In the genomic region with DNA sequence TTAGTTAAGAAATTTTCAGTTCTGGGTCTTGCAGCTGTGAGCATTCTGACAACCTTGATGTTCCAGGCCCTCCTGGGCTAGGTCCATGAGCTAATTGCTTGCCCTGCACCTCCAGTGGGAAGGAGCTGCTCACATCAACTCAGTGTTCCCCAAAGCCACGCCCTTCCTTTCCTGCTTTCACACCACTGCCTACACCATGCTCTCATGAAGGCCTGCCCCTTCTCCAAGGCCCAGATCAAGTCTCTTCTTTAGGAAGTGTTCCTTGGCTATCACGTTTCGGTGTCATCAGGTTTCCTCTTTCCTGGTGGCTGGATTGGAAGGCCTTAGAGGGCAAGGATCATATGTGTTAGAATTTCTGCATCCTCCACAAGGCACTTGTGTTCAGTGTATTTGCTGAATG, we compare ENCODE assay signal across 16 cellular contexts. TPM values are rescaled to one million over a fixed set of nuclear protein-coding genes. Genes with fewer than 3 reads are reported as not detected.
A peak's percentile ranks its signal among the peaks of the same experiment; 100 is the strongest.
DNase-seq lines count a peak whose midpoint lies in the region; ATAC-seq, FAIRE-seq and TF ChIP-seq lines count a peak whose summit lies in the region.
"Had no signal": no experiment of that assay in that cellular context is flagged by ENCODE, and none has a peak within 500 bp of the region (broad histone marks: within the 10 kb centered on the region; RNA-seq: fewer than 3 reads in every experiment).

No MANE protein-coding gene starts in this region.

- no peak overlapping the region for H3K4me2 ChIP-seq in HepG2 (ENCODE audit: low read depth, low read length)

- no peaks in the 10 kb centered on the region for H3K9me3 ChIP-seq in HepG2 (ENCODE audit: low read length)
- H3K9me3 ChIP-seq: SJSA1 had no signal

- 91% methylated on average over 3 of the region's 3 CpGs for WGBS in HepG2 (ENCODE audit: low lambda C conversion rate)

- peaks cover 0 to 7% of the 10 kb centered on the region in 2 donors for H3K9me3 Mint-ChIP-seq in activated naive CD4-positive, alpha-beta T cell treated with anti-CD3 and anti-CD28 coated beads, Interleukin-2, amount 50 U/mL, for 72 hours

- H3K4me1 ChIP-seq in HepG2 (ENCODE audit: insufficient read depth, low read length), result peaks cover 10% of the 10 kb centered on the region

- TF ChIP-seq RAD21 in HepG2 (CRISPR knock-in tag; IDR thresholded peaks at IDR 0.05), result no peak

- no peak for ATAC-seq in activated naive CD4-positive, alpha-beta T cell treated with anti-CD3 and anti-CD28 coated beads, Interleukin-2, amount 50 U/mL, for 72 hours
- peak; percentile 11; the same call in 2 of the 3 replicates for ATAC-seq in HepG2

- no peak for FAIRE-seq in HepG2 (lab: Jason Lieb, UNC)
- FAIRE-seq: H54 had no signal

- in situ Hi-C loops in HepG2 (cut with HindIII; ENCODE audit: extremely low pct_ligation_motif_present, low pct_unique_long_range_greater_than_20kb), result no loop called here

- TF ChIP-seq EP300 in HepG2 (IDR thresholded peaks at IDR 0.05; ENCODE audit: low read depth in 2 of 2, low read length in 2 of 2), result no peak
- no peak for TF ChIP-seq EP300 in HepG2 (CRISPR knock-in tag; IDR thresholded peaks at IDR 0.05; ENCODE audit: borderline replicate concordance)

- no peak overlapping the region for H3K4me3 ChIP-seq in HepG2 (replicated peaks in 1 of 3; ENCODE audit: insufficient read depth in 1 of 3, low read depth in 2 of 3, low read length in 3 of 3)
- H3K4me3 ChIP-seq: SJSA1 had no signal

- H3K79me2 ChIP-seq in HepG2 (ENCODE audit: insufficient read depth, low read length), result no peaks in the 10 kb centered on the region

- peaks cover under 1 to 24% of the 10 kb centered on the region in 2 donors for H3K36me3 Mint-ChIP-seq in activated naive CD4-positive, alpha-beta T cell treated with anti-CD3 and anti-CD28 coated beads, Interleukin-2, amount 50 U/mL, for 72 hours

- CTCF ChIA-PET in HepG2 (lab: Yijun Ruan, JAX; ENCODE audit: low intra/inter-chr PET ratio, low total read pairs), result no interaction called here

- no TSS peak for BruUV-seq in HepG2 (replicated peaks; lab: Mats Ljungman, UMichigan)

- no peak for DNase-seq in activated naive CD4-positive, alpha-beta T cell treated with anti-CD3 and anti-CD28 coated beads, Interleukin-2, amount 50 U/mL, for 72 hours (ENCODE audit: low spot score in 2 of 2)
- no peak for DNase-seq in activated naive CD4-positive, alpha-beta T cell (lab: John Stamatoyannopoulos, UW)
- peak; percentile 39 for DNase-seq in UCSD-AML1 (lab: John Stamatoyannopoulos, UW; ENCODE audit: unreplicated experiment)
- no peak for DNase-seq in HepG2 (ENCODE audit: low spot score)
- DNase-seq in erythroblast (lab: John Stamatoyannopoulos, UW), result no peak
- DNase-seq in effector CD8-positive, alpha-beta T cell (lab: John Stamatoyannopoulos, UW), result no peak
- DNase-seq in foreskin melanocyte, result no peak
- no peak for DNase-seq in COLO668 (lab: John Stamatoyannopoulos, UW; ENCODE audit: unreplicated experiment)
- DNase-seq: activated CD4-positive, CD25-positive, alpha-beta regulatory T cell treated with anti-CD3 and anti-CD28 coated beads, Interleukin-2, amount 50 U/mL, for 72 hours; activated naive CD4-positive, alpha-beta T cell treated with Interleukin-2 at 50 U/mL for 16 hours; central memory CD4-positive, alpha-beta T cell; mesenchymal stem cell; NCI-H1694; posterior cingulate gyrus had no signal

- TF ChIP-seq POLR2A in HepG2 (IDR thresholded peaks at IDR 0.05; ENCODE audit: insufficient read depth in 1 of 2, low read depth in 2 of 2, low read length in 2 of 2) (no peak), erythroblast (IDR thresholded peaks at IDR 0.05; ENCODE audit: low read length) (no peak)

- H3K27me3 ChIP-seq in HepG2 (ENCODE audit: control insufficient read depth in 1 of 2, insufficient read depth in 2 of 2, low read length in 2 of 2), result no peaks in the 10 kb centered on the region
- H3K27me3 ChIP-seq: SJSA1 had no signal

- peaks cover 0 to 2% of the 10 kb centered on the region in 2 experiments; a peak in 3 of 5 replicates for H3K36me3 ChIP-seq in HepG2 (replicated peaks in 1 of 2; ENCODE audit: control insufficient read depth in 1 of 2, insufficient read depth in 2 of 2, low read length in 2 of 2)

- peak overlapping the region; percentile 69 to 70 for H3K27ac Mint-ChIP-seq in activated naive CD4-positive, alpha-beta T cell treated with anti-CD3 and anti-CD28 coated beads, Interleukin-2, amount 50 U/mL, for 72 hours

- POLR2A ChIA-PET in HepG2 (lab: Yijun Ruan, JAX), result interaction anchor here (1.6 to 3.9 kb wide), 2 partner anchors 13 to 19 kb away, joined by 3 to 19 read pairs; partner anchors contain the start of genes CIAO1 and TMEM127

- no peaks in the 10 kb centered on the region for H4K20me1 ChIP-seq in HepG2 (ENCODE audit: insufficient read depth, low read length)

- H2AFZ ChIP-seq in HepG2 (ENCODE audit: low read length), result no peak overlapping the region

- H3K9ac ChIP-seq in HepG2 (ENCODE audit: insufficient read depth, low read depth, low read length), result no peak overlapping the region

- H3K27ac ChIP-seq in HepG2 (ENCODE audit: extremely low read length, insufficient read depth, low read length), result no peak overlapping the region
- H3K27ac ChIP-seq: SJSA1 had no signal

- TF ChIP-seq CTCF in HepG2 (CRISPR knock-in tag; IDR thresholded peaks at IDR 0.05), result no peak

- intact Hi-C loops in HepG2 (cut with micrococcal nuclease; ENCODE audit: unreplicated experiment), result no loop called here

RNA-seq across cellular contexts. Expression of gene TMEM127, which starts 18.8 kb away (rescaled TPM):
- 10 to 100 TPM; 16.5 to 17.6 TPM for total RNA-seq in activated naive CD4-positive, alpha-beta T cell treated with anti-CD3 and anti-CD28 coated beads, Interleukin-2, amount 50 U/mL, for 72 hours
- total RNA-seq in HepG2 (2016; rRNA removed; fragmentation: Illumina TruSeq; extraction: Trizol), result 15.7 and 21.5 TPM in 2 replicates
- 1.6 and 1.7 TPM in 2 replicates for total RNA-seq in HepG2 (2016; cell fraction: cytosol; rRNA removed; fragmentation: Illumina TruSeq; extraction: Trizol; ENCODE audit: low read depth)
- 13.2 and 21.0 TPM in 2 replicates for total RNA-seq in HepG2 (2016; cell fraction: insoluble cytoplasmic fraction; rRNA removed; fragmentation: Illumina TruSeq; extraction: Trizol)
- 7.2 and 9.0 TPM in 2 replicates for total RNA-seq in HepG2 (2016; cell fraction: membrane; rRNA removed; fragmentation: Illumina TruSeq; extraction: Trizol)
- total RNA-seq in HepG2 (2016; cell fraction: nucleus; rRNA removed; fragmentation: Illumina TruSeq; extraction: Trizol), result 18.7 and 20.0 TPM in 2 replicates
- polyA plus RNA-seq in HepG2 (2011; rRNA removed), result 33.9 and 45.2 TPM in 2 replicates
- polyA plus RNA-seq in HepG2 (2011; cell fraction: cytosol; rRNA removed), result 24.6 and 25.3 TPM in 2 replicates
- 23.8 and 26.6 TPM in 2 replicates for polyA plus RNA-seq in HepG2 (2011; cell fraction: nucleus; rRNA removed)
- 18.5 and 22.4 TPM in 2 replicates for polyA plus RNA-seq in HepG2 (2012)
- polyA plus RNA-seq in HepG2 (2016; cell fraction: cytosol; fragmentation: Illumina TruSeq; extraction: Trizol; ENCODE audit: low read depth), result 1.5 and 1.9 TPM in 2 replicates
- polyA plus RNA-seq in HepG2 (2016; cell fraction: insoluble cytoplasmic fraction; fragmentation: Illumina TruSeq; extraction: Trizol; ENCODE audit: low read depth), result 13.9 and 16.7 TPM in 2 replicates
- polyA plus RNA-seq in HepG2 (2016; cell fraction: membrane; fragmentation: Illumina TruSeq; extraction: Trizol; ENCODE audit: low read depth), result 5.0 and 5.8 TPM in 2 replicates
- polyA plus RNA-seq in HepG2 (2016; cell fraction: nucleus; fragmentation: Illumina TruSeq; extraction: Trizol; ENCODE audit: insufficient read depth, low read depth), result 26.4 and 31.8 TPM in 2 replicates
- polyA minus RNA-seq in HepG2 (2011; rRNA and poly(A)+ RNA removed; ENCODE audit: low replicate concordance), result 75.3 and 118 TPM in 2 replicates
- polyA minus RNA-seq in HepG2 (2011; cell fraction: cytosol; rRNA and poly(A)+ RNA removed), result 16.4 and 21.8 TPM in 2 replicates
- polyA minus RNA-seq in HepG2 (2011; cell fraction: nucleus; rRNA and poly(A)+ RNA removed), result 26.3 and 29.3 TPM in 2 replicates

RNA-seq across cellular contexts. Expression of gene CIAO1, which starts 19.0 kb away (rescaled TPM):
- 10 to 100 TPM; 71.5 to 82.9 TPM for total RNA-seq in activated naive CD4-positive, alpha-beta T cell treated with anti-CD3 and anti-CD28 coated beads, Interleukin-2, amount 50 U/mL, for 72 hours
- total RNA-seq in HepG2 (2016; rRNA removed; fragmentation: Illumina TruSeq; extraction: Trizol), result 99.3 and 118 TPM in 2 replicates
- 14.9 and 15.6 TPM in 2 replicates for total RNA-seq in HepG2 (2016; cell fraction: cytosol; rRNA removed; fragmentation: Illumina TruSeq; extraction: Trizol; ENCODE audit: low read depth)
- total RNA-seq in HepG2 (2016; cell fraction: insoluble cytoplasmic fraction; rRNA removed; fragmentation: Illumina TruSeq; extraction: Trizol), result 102 and 121 TPM in 2 replicates
- 38.1 and 39.7 TPM in 2 replicates for total RNA-seq in HepG2 (2016; cell fraction: membrane; rRNA removed; fragmentation: Illumina TruSeq; extraction: Trizol)
- total RNA-seq in HepG2 (2016; cell fraction: nucleus; rRNA removed; fragmentation: Illumina TruSeq; extraction: Trizol), result 61.9 and 65.1 TPM in 2 replicates
- polyA plus RNA-seq in HepG2 (2011; rRNA removed), result 109 and 120 TPM in 2 replicates
- polyA plus RNA-seq in HepG2 (2011; cell fraction: cytosol; rRNA removed), result 120 and 159 TPM in 2 replicates
- polyA plus RNA-seq in HepG2 (2011; cell fraction: nucleus; rRNA removed), result 110 and 111 TPM in 2 replicates
- polyA plus RNA-seq in HepG2 (2012), result 69.5 and 70.0 TPM in 2 replicates
- 16.2 and 16.4 TPM in 2 replicates for polyA plus RNA-seq in HepG2 (2016; cell fraction: cytosol; fragmentation: Illumina TruSeq; extraction: Trizol; ENCODE audit: low read depth)
- 117 and 126 TPM in 2 replicates for polyA plus RNA-seq in HepG2 (2016; cell fraction: insoluble cytoplasmic fraction; fragmentation: Illumina TruSeq; extraction: Trizol; ENCODE audit: low read depth)
- 29.3 and 29.6 TPM in 2 replicates for polyA plus RNA-seq in HepG2 (2016; cell fraction: membrane; fragmentation: Illumina TruSeq; extraction: Trizol; ENCODE audit: low read depth)
- polyA plus RNA-seq in HepG2 (2016; cell fraction: nucleus; fragmentation: Illumina TruSeq; extraction: Trizol; ENCODE audit: insufficient read depth, low read depth), result 148 and 152 TPM in 2 replicates
- 225 and 243 TPM in 2 replicates for polyA minus RNA-seq in HepG2 (2011; rRNA and poly(A)+ RNA removed; ENCODE audit: low replicate concordance)
- 65.5 and 66.8 TPM in 2 replicates for polyA minus RNA-seq in HepG2 (2011; cell fraction: cytosol; rRNA and poly(A)+ RNA removed)
- polyA minus RNA-seq in HepG2 (2011; cell fraction: nucleus; rRNA and poly(A)+ RNA removed), result 49.4 and 55.6 TPM in 2 replicates

RNA-seq across cellular contexts. Expression of gene STARD7, which starts 38.4 kb away (rescaled TPM):
- 100 to 1,000 TPM in 1 of 2 donors, 10 to 100 TPM in 1; 82.9 to 159 TPM for total RNA-seq in activated naive CD4-positive, alpha-beta T cell treated with anti-CD3 and anti-CD28 coated beads, Interleukin-2, amount 50 U/mL, for 72 hours
- 300 and 332 TPM in 2 replicates for total RNA-seq in HepG2 (2016; rRNA removed; fragmentation: Illumina TruSeq; extraction: Trizol)
- total RNA-seq in HepG2 (2016; cell fraction: cytosol; rRNA removed; fragmentation: Illumina TruSeq; extraction: Trizol; ENCODE audit: low read depth), result 45.1 and 56.7 TPM in 2 replicates
- 302 and 329 TPM in 2 replicates for total RNA-seq in HepG2 (2016; cell fraction: insoluble cytoplasmic fraction; rRNA removed; fragmentation: Illumina TruSeq; extraction: Trizol)
- 220 and 258 TPM in 2 replicates for total RNA-seq in HepG2 (2016; cell fraction: membrane; rRNA removed; fragmentation: Illumina TruSeq; extraction: Trizol)
- 168 and 191 TPM in 2 replicates for total RNA-seq in HepG2 (2016; cell fraction: nucleus; rRNA removed; fragmentation: Illumina TruSeq; extraction: Trizol)
- polyA plus RNA-seq in HepG2 (2011; rRNA removed), result 67.2 and 88.2 TPM in 2 replicates
- 44.2 and 66.6 TPM in 2 replicates for polyA plus RNA-seq in HepG2 (2011; cell fraction: cytosol; rRNA removed)
- polyA plus RNA-seq in HepG2 (2011; cell fraction: nucleus; rRNA removed), result 90.2 and 107 TPM in 2 replicates
- polyA plus RNA-seq in HepG2 (2012), result 93.8 and 117 TPM in 2 replicates
- polyA plus RNA-seq in HepG2 (2016; cell fraction: cytosol; fragmentation: Illumina TruSeq; extraction: Trizol; ENCODE audit: low read depth), result 26.0 and 34.9 TPM in 2 replicates
- 237 and 245 TPM in 2 replicates for polyA plus RNA-seq in HepG2 (2016; cell fraction: insoluble cytoplasmic fraction; fragmentation: Illumina TruSeq; extraction: Trizol; ENCODE audit: low read depth)
- 111 and 128 TPM in 2 replicates for polyA plus RNA-seq in HepG2 (2016; cell fraction: membrane; fragmentation: Illumina TruSeq; extraction: Trizol; ENCODE audit: low read depth)
- polyA plus RNA-seq in HepG2 (2016; cell fraction: nucleus; fragmentation: Illumina TruSeq; extraction: Trizol; ENCODE audit: insufficient read depth, low read depth), result 205 and 220 TPM in 2 replicates
- polyA minus RNA-seq in HepG2 (2011; rRNA and poly(A)+ RNA removed; ENCODE audit: low replicate concordance), result 78.3 and 92.3 TPM in 2 replicates
- polyA minus RNA-seq in HepG2 (2011; cell fraction: cytosol; rRNA and poly(A)+ RNA removed), result 89.8 and 100 TPM in 2 replicates
- polyA minus RNA-seq in HepG2 (2011; cell fraction: nucleus; rRNA and poly(A)+ RNA removed), result 137 and 187 TPM in 2 replicates

RNA-seq across cellular contexts. Expression of gene SNRNP200, which starts 58.3 kb away (rescaled TPM):
- 100 to 1,000 TPM; 187 to 193 TPM for total RNA-seq in activated naive CD4-positive, alpha-beta T cell treated with anti-CD3 and anti-CD28 coated beads, Interleukin-2, amount 50 U/mL, for 72 hours
- total RNA-seq in HepG2 (2016; rRNA removed; fragmentation: Illumina TruSeq; extraction: Trizol), result 99.0 and 163 TPM in 2 replicates
- 47.2 and 52.9 TPM in 2 replicates for total RNA-seq in HepG2 (2016; cell fraction: cytosol; rRNA removed; fragmentation: Illumina TruSeq; extraction: Trizol; ENCODE audit: low read depth)
- total RNA-seq in HepG2 (2016; cell fraction: insoluble cytoplasmic fraction; rRNA removed; fragmentation: Illumina TruSeq; extraction: Trizol), result 96.1 and 157 TPM in 2 replicates
- total RNA-seq in HepG2 (2016; cell fraction: membrane; rRNA removed; fragmentation: Illumina TruSeq; extraction: Trizol), result 38.5 and 38.9 TPM in 2 replicates
- total RNA-seq in HepG2 (2016; cell fraction: nucleus; rRNA removed; fragmentation: Illumina TruSeq; extraction: Trizol), result 100 and 111 TPM in 2 replicates
- 228 and 232 TPM in 2 replicates for polyA plus RNA-seq in HepG2 (2011; rRNA removed)
- polyA plus RNA-seq in HepG2 (2011; cell fraction: cytosol; rRNA removed), result 208 and 241 TPM in 2 replicates
- 356 and 374 TPM in 2 replicates for polyA plus RNA-seq in HepG2 (2011; cell fraction: nucleus; rRNA removed)
- 140 and 148 TPM in 2 replicates for polyA plus RNA-seq in HepG2 (2012)
- 7.3 and 8.8 TPM in 2 replicates for polyA plus RNA-seq in HepG2 (2016; cell fraction: cytosol; fragmentation: Illumina TruSeq; extraction: Trizol; ENCODE audit: low read depth)
- polyA plus RNA-seq in HepG2 (2016; cell fraction: insoluble cytoplasmic fraction; fragmentation: Illumina TruSeq; extraction: Trizol; ENCODE audit: low read depth), result 181 and 193 TPM in 2 replicates
- polyA plus RNA-seq in HepG2 (2016; cell fraction: membrane; fragmentation: Illumina TruSeq; extraction: Trizol; ENCODE audit: low read depth), result 14.0 and 16.1 TPM in 2 replicates
- 219 and 234 TPM in 2 replicates for polyA plus RNA-seq in HepG2 (2016; cell fraction: nucleus; fragmentation: Illumina TruSeq; extraction: Trizol; ENCODE audit: insufficient read depth, low read depth)
- polyA minus RNA-seq in HepG2 (2011; rRNA and poly(A)+ RNA removed; ENCODE audit: low replicate concordance), result 554 and 704 TPM in 2 replicates
- polyA minus RNA-seq in HepG2 (2011; cell fraction: cytosol; rRNA and poly(A)+ RNA removed), result 179 and 186 TPM in 2 replicates
- polyA minus RNA-seq in HepG2 (2011; cell fraction: nucleus; rRNA and poly(A)+ RNA removed), result 151 and 182 TPM in 2 replicates
